ENCODE assay signal across 1 cellular context in genomic region chr6:98947411-98948292, GRCh38.
TF ChIP-seq lines count a peak whose summit lies in the region.

FBXL4 (minus strand) TSS chr6:98947946; CDS start chr6:98926988, 20,958 bp downstream.

TF ChIP-seq in HepG2, 621 proteins besides CTCF, POLR2A, EP300 and RAD21 (continued from another document and continues in another):
- TF ChIP-seq HIC2 (CRISPR knock-in tag; IDR thresholded peaks at IDR 0.05; ENCODE audit: low read depth) (0 out of 2 replicates have a peak, but pooled peaks have one; percentile 6), MBD4 (IDR thresholded peaks at IDR 0.05; ENCODE audit: borderline replicate concordance, low read length) (no peak), MEIS2 (CRISPR knock-in tag; IDR thresholded peaks at IDR 0.05) (no peak), ZNF235 (CRISPR knock-in tag; IDR thresholded peaks at IDR 0.05; ENCODE audit: borderline replicate concordance) (no peak), ZNF572 (CRISPR knock-in tag; IDR thresholded peaks at IDR 0.05) (no peak), HES4 (CRISPR knock-in tag; IDR thresholded peaks at IDR 0.05; ENCODE audit: borderline replicate concordance) (0 out of 2 replicates have a peak, but pooled peaks have one; percentile 44), ZFP36L2 (CRISPR knock-in tag; IDR thresholded peaks at IDR 0.05) (no peak), POLR2AphosphoS5 (IDR thresholded peaks at IDR 0.05; ENCODE audit: low read depth, low read length) (peak; percentile 74), ZNF777 (CRISPR knock-in tag; IDR thresholded peaks at IDR 0.05) (peak; percentile 46; the same call in 1 of the 2 replicates), ZMAT3 (CRISPR knock-in tag; conservative IDR thresholded peaks at IDR 0.05) (peak; percentile 80), TARDBP (CRISPR knock-in tag; IDR thresholded peaks at IDR 0.05) (no peak; the same call in 1 of the 2 replicates), ZNF280B (CRISPR knock-in tag; IDR thresholded peaks at IDR 0.05; ENCODE audit: borderline replicate concordance) (no peak), ZNF605 (CRISPR knock-in tag; IDR thresholded peaks at IDR 0.05) (no peak), HOXA3 (CRISPR knock-in tag; IDR thresholded peaks at IDR 0.05) (peak; percentile 34; the same call in 1 of the 2 replicates), SIN3A (IDR thresholded peaks at IDR 0.05; ENCODE audit: borderline replicate concordance, low read depth, low read length) (peak; percentile 76; the same call in 1 of the 2 replicates), U2AF2 (IDR thresholded peaks at IDR 0.05; ENCODE audit: low read depth, low read length) (no peak), POLR2AphosphoS2 (IDR thresholded peaks at IDR 0.05; ENCODE audit: low read depth, low read length) (no peak), ZNF101 (CRISPR knock-in tag; IDR thresholded peaks at IDR 0.05; ENCODE audit: borderline replicate concordance, low read depth) (no peak), TBX2 (CRISPR knock-in tag; IDR thresholded peaks at IDR 0.05; ENCODE audit: borderline replicate concordance) (peak; percentile 54; the same call in 1 of the 2 replicates), HNF4A (CRISPR knock-in tag; IDR thresholded peaks at IDR 0.05) (0 out of 2 replicates have a peak, but pooled peaks have one; percentile 8), SCMH1 (CRISPR knock-in tag; IDR thresholded peaks at IDR 0.05; ENCODE audit: borderline replicate concordance) (no peak), ELF3 (CRISPR knock-in tag; IDR thresholded peaks at IDR 0.05) (peak; percentile 54), DMAP1 (CRISPR knock-in tag; IDR thresholded peaks at IDR 0.05) (peak; percentile 46; the same call in 1 of the 2 replicates), TSC22D2 (CRISPR knock-in tag; IDR thresholded peaks at IDR 0.05; ENCODE audit: borderline replicate concordance) (no peak), ZBTB49 (CRISPR knock-in tag; IDR thresholded peaks at IDR 0.05; ENCODE audit: borderline replicate concordance) (no peak), TMF1 (CRISPR knock-in tag; IDR thresholded peaks at IDR 0.05; ENCODE audit: low read depth) (0 out of 2 replicates have a peak, but pooled peaks have one; percentile 55), SRY (CRISPR knock-in tag; IDR thresholded peaks at IDR 0.05) (0 out of 2 replicates have a peak, but pooled peaks have one; percentile 75), FOXK1 (CRISPR knock-in tag; IDR thresholded peaks at IDR 0.05; ENCODE audit: borderline replicate concordance, low read depth) (peak; percentile 52), ZSCAN22 (CRISPR knock-in tag; IDR thresholded peaks at IDR 0.05) (no peak), ZMAT5 (CRISPR knock-in tag; IDR thresholded peaks at IDR 0.05; ENCODE audit: borderline replicate concordance, low read depth) (no peak)
- TF ChIP-seq, protein P1, sequence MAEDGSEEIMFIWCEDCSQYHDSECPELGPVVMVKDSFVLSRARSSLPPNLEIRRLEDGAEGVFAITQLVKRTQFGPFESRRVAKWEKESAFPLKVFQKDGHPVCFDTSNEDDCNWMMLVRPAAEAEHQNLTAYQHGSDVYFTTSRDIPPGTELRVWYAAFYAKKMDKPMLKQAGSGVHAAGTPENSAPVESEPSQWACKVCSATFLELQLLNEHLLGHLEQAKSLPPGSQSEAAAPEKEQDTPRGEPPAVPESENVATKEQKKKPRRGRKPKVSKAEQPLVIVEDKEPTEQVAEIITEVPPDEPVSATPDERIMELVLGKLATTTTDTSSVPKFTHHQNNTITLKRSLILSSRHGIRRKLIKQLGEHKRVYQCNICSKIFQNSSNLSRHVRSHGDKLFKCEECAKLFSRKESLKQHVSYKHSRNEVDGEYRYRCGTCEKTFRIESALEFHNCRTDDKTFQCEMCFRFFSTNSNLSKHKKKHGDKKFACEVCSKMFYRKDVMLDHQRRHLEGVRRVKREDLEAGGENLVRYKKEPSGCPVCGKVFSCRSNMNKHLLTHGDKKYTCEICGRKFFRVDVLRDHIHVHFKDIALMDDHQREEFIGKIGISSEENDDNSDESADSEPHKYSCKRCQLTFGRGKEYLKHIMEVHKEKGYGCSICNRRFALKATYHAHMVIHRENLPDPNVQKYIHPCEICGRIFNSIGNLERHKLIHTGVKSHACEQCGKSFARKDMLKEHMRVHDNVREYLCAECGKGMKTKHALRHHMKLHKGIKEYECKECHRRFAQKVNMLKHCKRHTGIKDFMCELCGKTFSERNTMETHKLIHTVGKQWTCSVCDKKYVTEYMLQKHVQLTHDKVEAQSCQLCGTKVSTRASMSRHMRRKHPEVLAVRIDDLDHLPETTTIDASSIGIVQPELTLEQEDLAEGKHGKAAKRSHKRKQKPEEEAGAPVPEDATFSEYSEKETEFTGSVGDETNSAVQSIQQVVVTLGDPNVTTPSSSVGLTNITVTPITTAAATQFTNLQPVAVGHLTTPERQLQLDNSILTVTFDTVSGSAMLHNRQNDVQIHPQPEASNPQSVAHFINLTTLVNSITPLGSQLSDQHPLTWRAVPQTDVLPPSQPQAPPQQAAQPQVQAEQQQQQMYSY (CRISPR knock-in tag; IDR thresholded peaks at IDR 0.05) = 0 out of 2 replicates have a peak, but pooled peaks have one; percentile 39
- TF ChIP-seq, protein P2, sequence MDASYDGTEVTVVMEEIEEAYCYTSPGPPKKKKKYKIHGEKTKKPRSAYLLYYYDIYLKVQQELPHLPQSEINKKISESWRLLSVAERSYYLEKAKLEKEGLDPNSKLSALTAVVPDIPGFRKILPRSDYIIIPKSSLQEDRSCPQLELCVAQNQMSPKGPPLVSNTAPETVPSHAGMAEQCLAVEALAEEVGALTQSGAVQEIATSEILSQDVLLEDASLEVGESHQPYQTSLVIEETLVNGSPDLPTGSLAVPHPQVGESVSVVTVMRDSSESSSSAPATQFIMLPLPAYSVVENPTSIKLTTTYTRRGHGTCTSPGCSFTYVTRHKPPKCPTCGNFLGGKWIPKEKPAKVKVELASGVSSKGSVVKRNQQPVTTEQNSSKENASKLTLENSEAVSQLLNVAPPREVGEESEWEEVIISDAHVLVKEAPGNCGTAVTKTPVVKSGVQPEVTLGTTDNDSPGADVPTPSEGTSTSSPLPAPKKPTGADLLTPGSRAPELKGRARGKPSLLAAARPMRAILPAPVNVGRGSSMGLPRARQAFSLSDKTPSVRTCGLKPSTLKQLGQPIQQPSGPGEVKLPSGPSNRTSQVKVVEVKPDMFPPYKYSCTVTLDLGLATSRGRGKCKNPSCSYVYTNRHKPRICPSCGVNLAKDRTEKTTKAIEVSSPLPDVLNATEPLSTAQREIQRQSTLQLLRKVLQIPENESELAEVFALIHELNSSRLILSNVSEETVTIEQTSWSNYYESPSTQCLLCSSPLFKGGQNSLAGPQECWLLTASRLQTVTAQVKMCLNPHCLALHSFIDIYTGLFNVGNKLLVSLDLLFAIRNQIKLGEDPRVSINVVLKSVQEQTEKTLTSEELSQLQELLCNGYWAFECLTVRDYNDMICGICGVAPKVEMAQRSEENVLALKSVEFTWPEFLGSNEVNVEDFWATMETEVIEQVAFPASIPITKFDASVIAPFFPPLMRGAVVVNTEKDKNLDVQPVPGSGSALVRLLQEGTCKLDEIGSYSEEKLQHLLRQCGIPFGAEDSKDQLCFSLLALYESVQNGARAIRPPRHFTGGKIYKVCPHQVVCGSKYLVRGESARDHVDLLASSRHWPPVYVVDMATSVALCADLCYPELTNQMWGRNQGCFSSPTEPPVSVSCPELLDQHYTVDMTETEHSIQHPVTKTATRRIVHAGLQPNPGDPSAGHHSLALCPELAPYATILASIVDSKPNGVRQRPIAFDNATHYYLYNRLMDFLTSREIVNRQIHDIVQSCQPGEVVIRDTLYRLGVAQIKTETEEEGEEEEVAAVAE (CRISPR knock-in tag; IDR thresholded peaks at IDR 0.05; ENCODE audit: borderline replicate concordance) = no peak
- TF ChIP-seq, protein P3, sequence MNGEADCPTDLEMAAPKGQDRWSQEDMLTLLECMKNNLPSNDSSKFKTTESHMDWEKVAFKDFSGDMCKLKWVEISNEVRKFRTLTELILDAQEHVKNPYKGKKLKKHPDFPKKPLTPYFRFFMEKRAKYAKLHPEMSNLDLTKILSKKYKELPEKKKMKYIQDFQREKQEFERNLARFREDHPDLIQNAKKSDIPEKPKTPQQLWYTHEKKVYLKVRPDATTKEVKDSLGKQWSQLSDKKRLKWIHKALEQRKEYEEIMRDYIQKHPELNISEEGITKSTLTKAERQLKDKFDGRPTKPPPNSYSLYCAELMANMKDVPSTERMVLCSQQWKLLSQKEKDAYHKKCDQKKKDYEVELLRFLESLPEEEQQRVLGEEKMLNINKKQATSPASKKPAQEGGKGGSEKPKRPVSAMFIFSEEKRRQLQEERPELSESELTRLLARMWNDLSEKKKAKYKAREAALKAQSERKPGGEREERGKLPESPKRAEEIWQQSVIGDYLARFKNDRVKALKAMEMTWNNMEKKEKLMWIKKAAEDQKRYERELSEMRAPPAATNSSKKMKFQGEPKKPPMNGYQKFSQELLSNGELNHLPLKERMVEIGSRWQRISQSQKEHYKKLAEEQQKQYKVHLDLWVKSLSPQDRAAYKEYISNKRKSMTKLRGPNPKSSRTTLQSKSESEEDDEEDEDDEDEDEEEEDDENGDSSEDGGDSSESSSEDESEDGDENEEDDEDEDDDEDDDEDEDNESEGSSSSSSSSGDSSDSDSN (CRISPR knock-in tag; IDR thresholded peaks at IDR 0.05) = peak; percentile 69; the same call in 1 of the 2 replicates
